ENCODE assay signal across 11 cellular contexts in genomic region chr15:75672646-75673425, GRCh38. TPM values are rescaled to one million over a fixed set of nuclear protein-coding genes. Genes with fewer than 3 reads are reported as not detected.
A peak's percentile ranks its signal among the peaks of the same experiment; 100 is the strongest.
DNase-seq lines count a peak whose midpoint lies in the region; ATAC-seq, FAIRE-seq and TF ChIP-seq lines count a peak whose summit lies in the region.
"Had no signal": no experiment of that assay in that cellular context is flagged by ENCODE, and none has a peak within 500 bp of the region (broad histone marks: within the 10 kb centered on the region; RNA-seq: fewer than 3 reads in every experiment).

No MANE protein-coding gene starts in this region.

- no peaks in the 10 kb centered on the region for H3K9me3 ChIP-seq in A549
- no peaks in the 10 kb centered on the region for H3K9me3 ChIP-seq in NT2/D1 (ENCODE audit: insufficient read depth, low read length)
- no peaks in the 10 kb centered on the region for H3K9me3 ChIP-seq in esophagus squamous epithelium

- H3K9me3 Mint-ChIP-seq in nephron = no peaks in the 10 kb centered on the region
- H3K9me3 Mint-ChIP-seq: activated CD4-positive, alpha-beta T cell treated with anti-CD3 and anti-CD28 coated beads, Interleukin-2, amount 10 ng/mL, durations not matched to agents 7 days and 5 days had no signal

- H3K4me3 ChIP-seq in A549 (no peak overlapping the region), NT2/D1 (ENCODE audit: insufficient read length, low read depth) (peak overlapping the region; percentile 1), esophagus squamous epithelium (no peak overlapping the region)

- intact Hi-C loops in esophagus squamous epithelium (cut with DNase I) = no loop called here

- no peak for TF ChIP-seq CTCF in A549 (IDR thresholded peaks at IDR 0.05)
- no peak for TF ChIP-seq CTCF in esophagus squamous epithelium (IDR thresholded peaks at IDR 0.05)
- no peak for TF ChIP-seq CTCF in nephron (IDR thresholded peaks at IDR 0.05; ENCODE audit: unreplicated experiment in 3 of 3)

- H3K36me3 ChIP-seq in NT2/D1 (ENCODE audit: insufficient read depth, insufficient read length, low read length) = peaks cover 28% of the 10 kb centered on the region
- peaks cover 0 to 15% (median 0%) of the 10 kb centered on the region in 3 donors for H3K36me3 ChIP-seq in esophagus squamous epithelium

- peak; percentile 1 to 38; a peak in 3 of 6 replicates for ATAC-seq in A549
- no peak for ATAC-seq in GM18519 (IDR thresholded peaks at IDR 0.05; ENCODE audit: low FRiP score, unreplicated experiment)
- no peak for ATAC-seq in GM21529 (IDR thresholded peaks at IDR 0.05; ENCODE audit: unreplicated experiment)

- no peaks in the 10 kb centered on the region for H3K27me3 Mint-ChIP-seq in nephron (ENCODE audit: low read depth)
- H3K27me3 Mint-ChIP-seq: activated CD4-positive, alpha-beta T cell treated with anti-CD3 and anti-CD28 coated beads, Interleukin-2, amount 10 ng/mL, durations not matched to agents 7 days and 5 days; B cell had no signal

- WGBS in A549 (ENCODE audit: missing lambda C conversion rate) = 84% methylated on average over 11 of the region's 14 CpGs
- WGBS in esophagus squamous epithelium, 2 donors = 58 to 63% methylated on average over 5 to 6 of the region's 14 CpGs

- FAIRE-seq in A549 (lab: Jason Lieb, UNC) = no peak
- FAIRE-seq in frontal cortex (lab: Jason Lieb, UNC) = no peak

- peak overlapping the region; percentile 81 to 98 (median 94) for H3K27ac Mint-ChIP-seq in nephron
- H3K27ac Mint-ChIP-seq: activated CD4-positive, alpha-beta T cell treated with anti-CD3 and anti-CD28 coated beads, Interleukin-2, amount 10 ng/mL, durations not matched to agents 7 days and 5 days; B cell had no signal

- no peak for TF ChIP-seq RAD21 in A549 (conservative IDR thresholded peaks at IDR 0.05 in 1 of 2, IDR thresholded peaks at IDR 0.05 in 1 of 2)

- H3K4me1 ChIP-seq in A549 (peaks cover 32% of the 10 kb centered on the region), NT2/D1 (ENCODE audit: insufficient read depth, insufficient read length) (peaks cover 36% of the 10 kb centered on the region), esophagus squamous epithelium (peaks cover 31 to 83% (median 35%) of the 10 kb centered on the region in 3 donors)

- CTCF ChIA-PET in A549 (lab: Yijun Ruan, JAX) = interaction anchor here (0.6 to 23.4 kb wide), 8 partner anchors 10 to 214 kb away, joined by 3 to 394 read pairs (median 5); partner anchors contain the start of genes IMP3, PTPN9, SNUPN and SNX33

- DNase-seq in A549 (ENCODE audit: low read depth in 1 of 2, low spot score in 1 of 2) (peak in 1 of 2 experiments; percentile 32), NT2/D1 (ENCODE audit: low read depth, low spot score) (peak; percentile 57), esophagus squamous epithelium (lab: John Stamatoyannopoulos, UW) (no peak), HuH-7 (ENCODE audit: low spot score) (no peak), frontal cortex (ENCODE audit: low spot score in 2 of 2) (no peak)
- DNase-seq: activated CD4-positive, alpha-beta T cell treated with anti-CD3 and anti-CD28 coated beads, Interleukin-2, amount 10 ng/mL, durations not matched to agents 7 days and 5 days; NCI-H1105 treated with DMSO at 0.1 percent for 48 hours had no signal

- TF ChIP-seq POLR2A in A549 (IDR thresholded peaks at IDR 0.05; ENCODE audit: low read length) (no peak), esophagus squamous epithelium (IDR thresholded peaks at IDR 0.05) (no peak)

- POLR2A ChIA-PET in A549 (lab: Yijun Ruan, JAX) = interaction anchor here (0.9 to 1.0 kb wide), 2 partner anchors 25 to 33 kb away, joined by 3 to 5 read pairs; partner anchors contain the start of genes IMP3 and SNX33

- no peaks in the 10 kb centered on the region for H3K27me3 ChIP-seq in NT2/D1 (ENCODE audit: insufficient read depth, insufficient read length)
- H3K27me3 ChIP-seq in esophagus squamous epithelium = no peaks in the 10 kb centered on the region

- H3K4me3 Mint-ChIP-seq in nephron = peak overlapping the region; percentile 12 to 69 (median 48)
- H3K4me3 Mint-ChIP-seq: activated CD4-positive, alpha-beta T cell treated with anti-CD3 and anti-CD28 coated beads, Interleukin-2, amount 10 ng/mL, durations not matched to agents 7 days and 5 days; B cell had no signal

- no peaks in the 10 kb centered on the region for H3K36me3 Mint-ChIP-seq in nephron (ENCODE audit: low read depth)

- no peak for TF ChIP-seq EP300 in A549 (IDR thresholded peaks at IDR 0.05)

- H3K4me1 Mint-ChIP-seq in nephron = peaks cover 17% of the 10 kb centered on the region
- H3K4me1 Mint-ChIP-seq: activated CD4-positive, alpha-beta T cell treated with anti-CD3 and anti-CD28 coated beads, Interleukin-2, amount 10 ng/mL, durations not matched to agents 7 days and 5 days had no signal

- H3K4me2 ChIP-seq in A549 = peak overlapping the region; percentile 60

- peak overlapping the region; percentile 66 to 78 for H3K27ac ChIP-seq in A549
- H3K27ac ChIP-seq in esophagus squamous epithelium = peak overlapping the region; percentile 2 to 97 (median 78)

- H3K9ac ChIP-seq in NT2/D1 (ENCODE audit: insufficient read length, low read depth) = peak overlapping the region; percentile 69

TF ChIP-seq in A549, 52 proteins besides CTCF, POLR2A, EP300 and RAD21:
- TF ChIP-seq NPAS2 (CRISPR knock-in tag; IDR thresholded peaks at IDR 0.05; ENCODE audit: borderline replicate concordance) = no peak
- 0 out of 2 replicates have a peak, but pooled peaks have one; percentile 20 for TF ChIP-seq HOXB5 (CRISPR knock-in tag; IDR thresholded peaks at IDR 0.05)

RNA-seq across cellular contexts. Expression of gene SNX33, which starts 25.1 kb away (rescaled TPM):
- polyA plus RNA-seq in A549 (2011; rRNA removed) (8.4 and 10.7 TPM in 2 replicates), A549 (2017; fragmentation: RNase III; extraction: RNeasy Plus Mini Kit Qiagen cat#74134 plus additional on column Dnase treatment) (8.1 to 11.6 TPM (median 11.2 TPM) in 3 replicates)
- polyA plus RNA-seq in A549 (2012; cell fraction: cytosol; rRNA removed) = 5.3 and 7.3 TPM in 2 replicates
- 9.0 and 10.2 TPM in 2 replicates for polyA plus RNA-seq in A549 (2012; cell fraction: nucleus; rRNA removed)
- polyA minus RNA-seq in A549 (2011; rRNA and poly(A)+ RNA removed) = 19.7 and 21.2 TPM in 2 replicates
- total RNA-seq in esophagus squamous epithelium (10 to 100 TPM; 20.3 to 36.4 (median 25.9) TPM), frontal cortex (1.2 TPM)

RNA-seq across cellular contexts. Expression of gene IMP3, which starts 32.8 kb away (rescaled TPM):
- polyA plus RNA-seq in A549 (2011; rRNA removed) (80.6 and 94.7 TPM in 2 replicates), A549 (2017; fragmentation: RNase III; extraction: RNeasy Plus Mini Kit Qiagen cat#74134 plus additional on column Dnase treatment) (87.1 to 90.0 TPM (median 88.6 TPM) in 3 replicates)
- polyA plus RNA-seq in A549 (2012; cell fraction: cytosol; rRNA removed) = 152 and 188 TPM in 2 replicates
- 182 and 230 TPM in 2 replicates for polyA plus RNA-seq in A549 (2012; cell fraction: nucleus; rRNA removed)
- polyA minus RNA-seq in A549 (2011; rRNA and poly(A)+ RNA removed) = 24.8 and 25.0 TPM in 2 replicates
- total RNA-seq in esophagus squamous epithelium (100 to 1,000 TPM; 129 to 173 (median 140) TPM), frontal cortex (43.6 TPM)

RNA-seq across cellular contexts. Expression of gene CSPG4, which starts 39.8 kb away (rescaled TPM):
- polyA plus RNA-seq in A549 (2011; rRNA removed) = 0.01 TPM in 2 replicates
- 0.01 and 0.03 TPM in 2 replicates for polyA plus RNA-seq in A549 (2012; cell fraction: cytosol; rRNA removed)
- 0.05 and 0.12 TPM in 2 replicates for polyA plus RNA-seq in A549 (2012; cell fraction: nucleus; rRNA removed)
- polyA plus RNA-seq in A549 (2017; fragmentation: RNase III; extraction: RNeasy Plus Mini Kit Qiagen cat#74134 plus additional on column Dnase treatment) = 0.01 to 0.06 TPM (median 0.04 TPM) in 3 replicates
- not detected in 2 replicates for polyA minus RNA-seq in A549 (2011; rRNA and poly(A)+ RNA removed)
- 10 to 100 TPM in 1 of 4 donors, 1 to 10 TPM in 3; 2.9 to 13.4 (median 4.2) TPM for total RNA-seq in esophagus squamous epithelium
- total RNA-seq in frontal cortex = 4.5 TPM
- total RNA-seq: activated CD4-positive, alpha-beta T cell treated with anti-CD3 and anti-CD28 coated beads, Interleukin-2, amount 10 ng/mL, durations not matched to agents 7 days and 5 days had no signal

RNA-seq across cellular contexts. Expression of gene SNUPN, which starts 47.3 kb away (rescaled TPM):
- polyA plus RNA-seq in A549 (2011; rRNA removed) (33.6 and 38.5 TPM in 2 replicates), A549 (2017; fragmentation: RNase III; extraction: RNeasy Plus Mini Kit Qiagen cat#74134 plus additional on column Dnase treatment) (29.2 to 30.1 TPM (median 30.1 TPM) in 3 replicates)
- polyA plus RNA-seq in A549 (2012; cell fraction: cytosol; rRNA removed) = 21.7 and 25.1 TPM in 2 replicates
- 11.1 and 16.7 TPM in 2 replicates for polyA plus RNA-seq in A549 (2012; cell fraction: nucleus; rRNA removed)
- 16.4 and 18.2 TPM in 2 replicates for polyA minus RNA-seq in A549 (2011; rRNA and poly(A)+ RNA removed)
- total RNA-seq in esophagus squamous epithelium (10 to 100 TPM in 3 of 4 donors, 1 to 10 TPM in 1; 8.7 to 19.1 (median 13.5) TPM), frontal cortex (24.1 TPM)

Comparison
In these comparisons a context has a peak if more than half of its experiments do, and no peak if none do; other contexts are left out.
1. ATAC-seq: peak in A549 (2 of 2); none in GM18519 (single experiment) and GM21529 (single experiment).